Comparison of ENCODE assay signal across 1 cellular context in the genomic region with DNA sequence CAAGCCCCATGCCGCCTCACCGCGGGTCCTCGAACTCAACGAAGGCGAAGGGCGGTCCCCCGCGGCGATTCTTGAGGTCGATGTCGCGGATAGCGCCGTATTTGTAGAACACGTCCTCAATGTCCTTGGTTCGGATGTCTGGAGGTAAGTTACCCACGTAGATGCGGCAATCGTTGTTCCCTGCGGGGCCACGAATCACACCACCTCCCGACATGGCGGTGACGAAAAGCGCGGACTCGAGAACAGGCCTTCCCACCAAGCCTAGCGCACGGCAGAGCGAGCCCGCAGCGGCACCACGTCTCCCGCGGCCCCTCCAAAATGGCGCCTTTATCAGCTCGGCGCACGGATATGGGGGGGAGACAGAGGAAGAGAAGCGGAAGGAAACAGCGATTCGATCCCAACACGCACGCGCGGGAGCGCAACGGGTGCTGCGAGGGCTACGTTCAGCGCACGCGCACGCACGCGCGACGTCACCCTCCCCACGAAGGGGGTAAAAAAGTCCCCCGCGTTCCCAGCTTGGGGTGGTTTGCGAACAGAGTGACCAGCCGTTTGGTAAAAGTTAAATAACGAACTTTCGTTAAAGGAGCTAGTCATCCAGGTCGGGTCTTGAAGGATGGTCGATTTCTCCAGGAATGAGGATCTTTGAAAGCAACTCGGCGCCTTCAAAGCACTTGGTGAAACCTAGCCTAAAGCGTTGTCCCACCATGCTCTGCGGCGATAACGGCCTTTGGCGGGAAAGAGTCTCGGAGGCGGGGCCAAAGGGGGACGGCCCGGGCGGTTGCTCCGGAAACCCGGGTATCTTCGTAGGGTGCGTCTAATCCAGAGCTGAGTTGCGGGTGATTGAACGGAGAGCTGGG.
TF ChIP-seq lines count a peak whose summit lies in the region.

A gene with protein sequence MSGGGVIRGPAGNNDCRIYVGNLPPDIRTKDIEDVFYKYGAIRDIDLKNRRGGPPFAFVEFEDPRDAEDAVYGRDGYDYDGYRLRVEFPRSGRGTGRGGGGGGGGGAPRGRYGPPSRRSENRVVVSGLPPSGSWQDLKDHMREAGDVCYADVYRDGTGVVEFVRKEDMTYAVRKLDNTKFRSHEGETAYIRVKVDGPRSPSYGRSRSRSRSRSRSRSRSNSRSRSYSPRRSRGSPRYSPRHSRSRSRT (minus strand): TSS at position 323 of the 857 bp plus-strand sequence. CDS start 109 bp downstream, at position 214.

TF ChIP-seq in HCT116, 20 proteins besides CTCF, POLR2A, EP300 and RAD21 (continued from another document):
- TF ChIP-seq CBX3 (IDR thresholded peaks at IDR 0.05; ENCODE audit: low read depth) = peak; percentile 76; the same call in 1 of the 2 replicates
- TF ChIP-seq SP1 (IDR thresholded peaks at IDR 0.05; ENCODE audit: low read depth) = peak; percentile 77
- TF ChIP-seq ZFX (IDR thresholded peaks at IDR 0.05) = peak; percentile 89; the same call in 1 of the 2 replicates
- TF ChIP-seq, protein P1, sequence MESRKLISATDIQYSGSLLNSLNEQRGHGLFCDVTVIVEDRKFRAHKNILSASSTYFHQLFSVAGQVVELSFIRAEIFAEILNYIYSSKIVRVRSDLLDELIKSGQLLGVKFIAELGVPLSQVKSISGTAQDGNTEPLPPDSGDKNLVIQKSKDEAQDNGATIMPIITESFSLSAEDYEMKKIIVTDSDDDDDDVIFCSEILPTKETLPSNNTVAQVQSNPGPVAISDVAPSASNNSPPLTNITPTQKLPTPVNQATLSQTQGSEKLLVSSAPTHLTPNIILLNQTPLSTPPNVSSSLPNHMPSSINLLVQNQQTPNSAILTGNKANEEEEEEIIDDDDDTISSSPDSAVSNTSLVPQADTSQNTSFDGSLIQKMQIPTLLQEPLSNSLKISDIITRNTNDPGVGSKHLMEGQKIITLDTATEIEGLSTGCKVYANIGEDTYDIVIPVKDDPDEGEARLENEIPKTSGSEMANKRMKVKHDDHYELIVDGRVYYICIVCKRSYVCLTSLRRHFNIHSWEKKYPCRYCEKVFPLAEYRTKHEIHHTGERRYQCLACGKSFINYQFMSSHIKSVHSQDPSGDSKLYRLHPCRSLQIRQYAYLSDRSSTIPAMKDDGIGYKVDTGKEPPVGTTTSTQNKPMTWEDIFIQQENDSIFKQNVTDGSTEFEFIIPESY (IDR thresholded peaks at IDR 0.05; ENCODE audit: extremely low read depth, insufficient replicate concordance, low read length) = peak; percentile 71
- TF ChIP-seq, protein P2, sequence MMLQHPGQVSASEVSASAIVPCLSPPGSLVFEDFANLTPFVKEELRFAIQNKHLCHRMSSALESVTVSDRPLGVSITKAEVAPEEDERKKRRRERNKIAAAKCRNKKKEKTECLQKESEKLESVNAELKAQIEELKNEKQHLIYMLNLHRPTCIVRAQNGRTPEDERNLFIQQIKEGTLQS (IDR thresholded peaks at IDR 0.05) = no peak
- TF ChIP-seq JUND (IDR thresholded peaks at IDR 0.05) = no peak
- peak; percentile 98 for TF ChIP-seq YY1 (IDR thresholded peaks at IDR 0.05; ENCODE audit: extremely low read depth, insufficient replicate concordance, low read depth, low read length)
- TF ChIP-seq EGR1 (IDR thresholded peaks at IDR 0.05; ENCODE audit: low read depth) = no peak
- no peak for TF ChIP-seq EZH2phosphoT487 (IDR thresholded peaks at IDR 0.05; ENCODE audit: borderline replicate concordance)
- peak; percentile 99 for TF ChIP-seq TCF7L2 (IDR thresholded peaks at IDR 0.05; ENCODE audit: borderline replicate concordance, extremely low read depth, insufficient read depth, insufficient read length)
- TF ChIP-seq ZNF274 (IDR thresholded peaks at IDR 0.05; ENCODE audit: low read depth, low read length) = no peak
- peak; percentile 93 for TF ChIP-seq SIN3A (IDR thresholded peaks at IDR 0.05; ENCODE audit: low read depth)
- TF ChIP-seq POLR2AphosphoS5 (IDR thresholded peaks at IDR 0.05; ENCODE audit: low read depth, low read length) = peak; percentile 93
- no peak for TF ChIP-seq FOSL1 (IDR thresholded peaks at IDR 0.05; ENCODE audit: low read depth)
